Comparison of ENCODE assay signal across 38 cellular contexts in genomic region chr1:44100183-44100582, GRCh38. TPM values are rescaled to one million over a fixed set of nuclear protein-coding genes. Genes with fewer than 3 reads are reported as not detected.
"Had no signal": no experiment of that assay in that cellular context is flagged by ENCODE, and none has a peak within 500 bp of the region (broad histone marks: within the 10 kb centered on the region; RNA-seq: fewer than 3 reads in every experiment).

No MANE protein-coding gene starts in this region.

- H3K9ac ChIP-seq: KMS-11 had no signal

- DNase-seq: Karpas-422, Kasumi-1, MG63, MM.1S, MV-4-11, NCI-H1048, NCI-H1092, NCI-H1092 treated with DMSO at 0.1 percent for 48 hours, NCI-H1105, NCI-H1105 treated with DMSO at 0.1 percent for 48 hours, NCI-H1417, NCI-H1417 treated with DMSO at 0.1 percent for 48 hours, NCI-H1436, NCI-H1436 treated with DMSO at 0.1 percent for 48 hours, NCI-H146, NCI-H1694, NCI-H1694 treated with DMSO at 0.1 percent for 48 hours, NCI-H187 treated with DMSO at 0.1 percent for 48 hours, NCI-H1930, NCI-H2029, NCI-H2029 treated with DMSO at 0.1 percent for 48 hours, NCI-H2081, NCI-H2081 treated with DMSO at 0.1 percent for 48 hours, NCI-H2107, NCI-H2171, NCI-H2171 treated with DMSO at 0.1 percent for 48 hours, NCI-H2227 treated with DMSO at 0.1 percent for 48 hours, NCI-H226, NCI-H345, NCI-H446, NCI-H446 treated with DMSO at 0.1 percent for 48 hours, NCI-H510A, NCI-H510A treated with DMSO at 0.1 percent for 48 hours had no signal

- H3K9me3 ChIP-seq: MG63 had no signal

- H3K4me2 ChIP-seq: KMS-11 had no signal

- H3K27ac ChIP-seq: KMS-11 had no signal

- H3K36me3 ChIP-seq: MG63 had no signal

- H3K4me3 ChIP-seq: MG63 had no signal

- H3K27me3 ChIP-seq: MG63 had no signal

RNA-seq across cellular contexts. Expression of gene KLF17, which starts 18.4 kb away (rescaled TPM):
- total RNA-seq: MCF 10A, NCI-H460 had no signal

RNA-seq across cellular contexts. Expression of gene KLF18, which starts 41.2 kb away (rescaled TPM):
- total RNA-seq: LHCN-M2, M059J, MCF 10A, NCI-H460 had no signal
